ENCODE assay signal across 29 cellular contexts in the genomic region with DNA sequence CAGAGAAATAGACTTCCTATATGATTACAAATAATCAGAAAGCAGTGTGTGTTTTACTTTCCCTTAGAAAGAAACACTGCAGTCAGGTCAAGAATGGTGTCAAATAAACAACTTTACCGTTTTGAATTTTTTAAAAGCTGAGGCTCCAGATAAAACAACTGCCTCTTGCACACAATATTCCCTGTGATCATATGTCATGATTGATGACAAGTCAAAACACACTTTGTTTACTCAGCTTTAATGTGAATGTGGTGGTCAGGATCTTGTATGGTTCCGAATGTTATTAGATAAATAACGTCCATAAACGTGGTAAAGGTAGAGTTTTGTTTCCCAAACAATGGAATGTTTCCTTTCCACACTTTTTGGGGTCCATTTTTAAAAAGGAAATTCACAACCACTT.
"Had no signal": no experiment of that assay in that cellular context is flagged by ENCODE, and none has a peak within 500 bp of the region (broad histone marks: within the 10 kb centered on the region; RNA-seq: fewer than 3 reads in every experiment).

No MANE protein-coding gene starts in this region.

- H3K9me3 ChIP-seq: esophagus squamous epithelium, pancreas, prostate gland, thoracic aorta had no signal

- ATAC-seq: activated T-helper 17 cell treated with anti-CD3 and anti-CD28 coated beads, Interleukin-2, amount 50 U/mL, for 72 hours; left ventricle myocardium superior; pancreas; sciatic nerve; stimulated activated effector memory CD8-positive, alpha-beta T cell treated with anti-CD3 and anti-CD28 coated beads, Interleukin-12 subunit alpha, Interleukin-12 subunit beta, amount 100 ng/mL, for 72 hours had no signal

- H3K27me3 ChIP-seq: brain microvascular endothelial cell, esophagus squamous epithelium, pancreas had no signal

- H3K27ac ChIP-seq: brain microvascular endothelial cell, epithelial cell of prostate, esophagus squamous epithelium, pancreas, prostate gland, skin epidermis, thoracic aorta had no signal

- H3K4me1 ChIP-seq: esophagus squamous epithelium, pancreas, prostate gland had no signal

- DNase-seq: activated CD4-positive, alpha-beta T cell treated with anti-CD3 and anti-CD28 coated beads for 4 hours; activated CD4-positive, alpha-beta T cell treated with anti-CD3 and anti-CD28 coated beads, Interleukin-2, amount 50 U/mL, for 48 hours; activated CD8-positive, alpha-beta memory T cell treated with anti-CD3 and anti-CD28 coated beads, Interleukin-2, amount 50 U/mL, for 48 hours; activated gamma-delta T cell treated with Interleukin-2 at 50 U/mL for 16 hours; activated naive CD4-positive, alpha-beta T cell treated with anti-CD3 and anti-CD28 coated beads, Interleukin-2, amount 50 U/mL, for 16 hours; activated T-cell treated with anti-CD3 and anti-CD28 coated beads, Interleukin-2, amount 50 U/mL, for 24 hours; amniotic stem cell; brain microvascular endothelial cell; caudate nucleus; effector CD4-positive, alpha-beta T cell; esophagus squamous epithelium; glutamatergic neuron; islet precursor cell; left ventricle myocardium superior; mammary epithelial cell; pancreas; retina; stimulated activated CD4-positive, alpha-beta T cell treated with anti-CD3 and anti-CD28 coated beads, Interleukin-12 subunit alpha, Interleukin-12 subunit beta, amount 100 ng/mL, for 4 hours; stimulated activated CD4-positive, alpha-beta T cell treated with anti-CD3 and anti-CD28 coated beads, Interleukin-4, amount 100 ng/mL, for 24 hours had no signal

- H3K4me3 ChIP-seq: esophagus squamous epithelium, pancreas, prostate gland, skin epidermis, thoracic aorta had no signal

- H3K36me3 ChIP-seq: brain microvascular endothelial cell, esophagus squamous epithelium, pancreas, prostate gland, thoracic aorta had no signal

- FAIRE-seq: astrocyte, frontal cortex, pancreas, urothelium cell line had no signal
